Comparison of ENCODE assay signal across 17 cellular contexts in genomic region chr6:151155095-151155494, GRCh38.
DNase-seq lines count a peak whose midpoint lies in the region; ATAC-seq, FAIRE-seq and TF ChIP-seq lines count a peak whose summit lies in the region.
"Had no signal": no experiment of that assay in that cellular context is flagged by ENCODE, and none has a peak within 500 bp of the region (broad histone marks: within the 10 kb centered on the region; RNA-seq: fewer than 3 reads in every experiment).

No MANE protein-coding gene starts in this region.

- H3K27me3 Mint-ChIP-seq in astrocyte (ENCODE audit: low read depth, unreplicated experiment) (peaks cover 13% of the 10 kb centered on the region), mesothelial cell of epicardium (ENCODE audit: low read depth) (no peaks in the 10 kb centered on the region)

- H3K36me3 ChIP-seq in HEK293 (ENCODE audit: control insufficient read depth in 2 of 2, insufficient read depth in 1 of 2, low read length in 2 of 2) (no peaks in the 10 kb centered on the region), astrocyte (ENCODE audit: insufficient read depth, low read length) (no peaks in the 10 kb centered on the region), neuronal stem cell (replicated peaks in 1 of 2; ENCODE audit: control insufficient read depth in 2 of 2, insufficient read depth in 2 of 2, low read length in 2 of 2) (no peaks in the 10 kb centered on the region)

- H3K4me3 Mint-ChIP-seq in astrocyte (ENCODE audit: unreplicated experiment) (no peak overlapping the region), mesothelial cell of epicardium (no peak overlapping the region)
- H3K4me3 Mint-ChIP-seq: CD4-positive, alpha-beta memory T cell; GM23338; H9 had no signal

- peak overlapping the region; percentile 41 for H2BK12ac ChIP-seq in neuronal stem cell (ENCODE audit: low read length)

- H3K27ac ChIP-seq in HEK293 (ENCODE audit: extremely low read depth, low read depth, low read length) (no peak overlapping the region), astrocyte (ENCODE audit: low read depth, low read length) (no peak overlapping the region), neuronal stem cell (replicated peaks; ENCODE audit: low read length) (no peak overlapping the region)

- peak overlapping the region; percentile 37 for H3K27ac Mint-ChIP-seq in astrocyte (ENCODE audit: unreplicated experiment)
- peak overlapping the region; percentile 17 for H3K27ac Mint-ChIP-seq in mesothelial cell of epicardium
- H3K27ac Mint-ChIP-seq: CD4-positive, alpha-beta memory T cell; GM23338 had no signal

- H3K79me1 ChIP-seq in neuronal stem cell (ENCODE audit: low read depth, low read length) = no peaks in the 10 kb centered on the region

- H4K91ac ChIP-seq in neuronal stem cell (ENCODE audit: low read depth, low read length, poor library complexity) = no peak overlapping the region

- H3K9ac ChIP-seq in astrocyte (ENCODE audit: low read length) = no peak overlapping the region
- no peak overlapping the region for H3K9ac ChIP-seq in neuronal stem cell (ENCODE audit: low read depth, low read length, poor library complexity)

- no peak overlapping the region for H3K14ac ChIP-seq in neuronal stem cell (ENCODE audit: low read length)

- H3K9me3 ChIP-seq in HEK293 (ENCODE audit: control insufficient read depth, insufficient read depth, low read depth, low read length) (no peaks in the 10 kb centered on the region), astrocyte (ENCODE audit: insufficient read depth, low read depth, low read length) (no peaks in the 10 kb centered on the region), neuronal stem cell (replicated peaks in 1 of 2; ENCODE audit: control insufficient read depth in 2 of 2, insufficient read depth in 1 of 2, low read depth in 1 of 2, low read length in 2 of 2) (no peaks in the 10 kb centered on the region)

- H4K20me1 ChIP-seq in astrocyte (ENCODE audit: insufficient read depth, low read length) = no peaks in the 10 kb centered on the region

- H3K27me3 ChIP-seq in astrocyte (ENCODE audit: insufficient read depth, low read length) = peaks cover under 1% of the 10 kb centered on the region
- no peaks in the 10 kb centered on the region for H3K27me3 ChIP-seq in neuronal stem cell (ENCODE audit: control insufficient read depth in 3 of 3, insufficient read depth in 3 of 3, low read depth in 1 of 3, low read length in 3 of 3)

- POLR2A ChIA-PET in HEK293 (lab: Yijun Ruan, JAX) = no interaction called here

- H3K9me3 Mint-ChIP-seq in astrocyte (ENCODE audit: unreplicated experiment) (no peaks in the 10 kb centered on the region), mesothelial cell of epicardium (no peaks in the 10 kb centered on the region)
- H3K9me3 Mint-ChIP-seq: CD4-positive, alpha-beta memory T cell; GM23338; H9 had no signal

- FAIRE-seq in astrocyte (lab: Jason Lieb, UNC) = no peak
- FAIRE-seq: GM12891, GM18507 had no signal

- no peak overlapping the region for H3K18ac ChIP-seq in neuronal stem cell (ENCODE audit: low read length)

- H2BK5ac ChIP-seq in neuronal stem cell (ENCODE audit: low read length) = no peak overlapping the region

- no peak overlapping the region for H3K23ac ChIP-seq in neuronal stem cell (ENCODE audit: low read depth, low read length, poor library complexity)

- no peak for ATAC-seq in left lobe of liver
- ATAC-seq: GM23338 had no signal

- WGBS in neuronal stem cell (ENCODE audit: extremely low coverage in 2 of 2, insufficient read length in 2 of 2, insufficient replicate concordance in 1 of 2), 2 donors = no CpG with 5 or more reads among the region's 1 CpG

- no peak overlapping the region for H2BK15ac ChIP-seq in neuronal stem cell (ENCODE audit: low read length)

- peaks cover 3% of the 10 kb centered on the region; the same call in 1 of the 2 replicates for H3K4me1 ChIP-seq in HEK293 (ENCODE audit: control insufficient read depth, insufficient read depth, low read length)
- no peaks in the 10 kb centered on the region for H3K4me1 ChIP-seq in astrocyte (ENCODE audit: insufficient read depth, low read length)
- peaks cover 3 to 5% of the 10 kb centered on the region in 2 donors for H3K4me1 ChIP-seq in neuronal stem cell (ENCODE audit: control insufficient read depth in 2 of 2, insufficient read depth in 1 of 2, low read depth in 1 of 2, low read length in 2 of 2)

- TF ChIP-seq CTCF in HEK293 (tag by site-specific recombination; IDR thresholded peaks at IDR 0.05) (no peak), astrocyte (IDR thresholded peaks at IDR 0.05; ENCODE audit: insufficient read depth, low read depth, low read length) (no peak), mesothelial cell of epicardium (IDR thresholded peaks at IDR 0.05; ENCODE audit: unreplicated experiment) (no peak)

- H4K8ac ChIP-seq in neuronal stem cell (ENCODE audit: low read depth, low read length) = no peak overlapping the region

- H2AFZ ChIP-seq in astrocyte (ENCODE audit: low read depth, low read length) = no peak overlapping the region
- H2AFZ ChIP-seq in neuronal stem cell (ENCODE audit: low read length) = no peak overlapping the region

- CTCF ChIA-PET in HEK293 (lab: Yijun Ruan, JAX) = interaction anchor here (0.6 kb wide), 3 partner anchors 61 to 847 kb away, joined by 3 to 5 read pairs (median 3); no protein-coding TSS in a partner anchor

- no peak overlapping the region for H3K4me3 ChIP-seq in HEK293 (ENCODE audit: low read depth, low read length)
- no peak overlapping the region for H3K4me3 ChIP-seq in astrocyte (ENCODE audit: insufficient read depth, low read depth, low read length)
- no peak overlapping the region for H3K4me3 ChIP-seq in neuronal stem cell (ENCODE audit: low read length in 2 of 2)
- H3K4me3 ChIP-seq: GM23338 had no signal

- no peaks in the 10 kb centered on the region for H3K36me3 Mint-ChIP-seq in astrocyte (ENCODE audit: low read depth, unreplicated experiment)
- H3K36me3 Mint-ChIP-seq in mesothelial cell of epicardium = no peaks in the 10 kb centered on the region
- H3K36me3 Mint-ChIP-seq: CD4-positive, alpha-beta memory T cell had no signal

- H3K79me2 ChIP-seq in astrocyte (ENCODE audit: insufficient read depth, low read length) = no peaks in the 10 kb centered on the region

- H3K4me2 ChIP-seq in astrocyte (ENCODE audit: low read length) (no peak overlapping the region), neuronal stem cell (ENCODE audit: insufficient read depth, low read length, poor library complexity, severe bottlenecking) (no peak overlapping the region)
- H3K4me2 ChIP-seq: GM23338 had no signal

- H2AK5ac ChIP-seq in neuronal stem cell (ENCODE audit: low read depth, low read length) = no peak overlapping the region

- H2BK120ac ChIP-seq in neuronal stem cell (ENCODE audit: low read depth, low read length) = no peak overlapping the region

- no peak overlapping the region for H3K4ac ChIP-seq in neuronal stem cell (ENCODE audit: low read length)

- H3K4me1 Mint-ChIP-seq in astrocyte (ENCODE audit: low read depth, unreplicated experiment) (no peaks in the 10 kb centered on the region), mesothelial cell of epicardium (peaks cover 15% of the 10 kb centered on the region)
- H3K4me1 Mint-ChIP-seq: CD4-positive, alpha-beta memory T cell; GM23338 had no signal

- DNase-seq in astrocyte (ENCODE audit: low read depth) (no peak), mesothelial cell of epicardium (ENCODE audit: low spot score in 2 of 2, unreplicated experiment in 2 of 2) (no peak), neuronal stem cell (ENCODE audit: low spot score) (no peak), left lobe of liver (ENCODE audit: low spot score) (no peak), iPS-NIHi7 (ENCODE audit: extremely low spot score) (no peak)
- no peak for DNase-seq in activated effector memory CD4-positive, alpha-beta T cell treated with anti-CD3 and anti-CD28 coated beads, Interleukin-2, amount 50 U/mL, for 16 hours
- DNase-seq: C1 segment of cervical spinal cord; Calu3; CD4-positive, alpha-beta memory T cell; COR-L47; DMS79 treated with DMSO at 0.1 percent for 48 hours; GF-D8; H9 had no signal

TF ChIP-seq in HEK293, 187 proteins besides CTCF, POLR2A, EP300 and RAD21 (continues in another document):
- TF ChIP-seq ZFP41 (tag by site-specific recombination; IDR thresholded peaks at IDR 0.05; ENCODE audit: borderline replicate concordance) = no peak
- TF ChIP-seq ZNF692 (tag by site-specific recombination; IDR thresholded peaks at IDR 0.05) = no peak
- no peak for TF ChIP-seq ZNF184 (tag by site-specific recombination; IDR thresholded peaks at IDR 0.05)
- no peak for TF ChIP-seq ZNF280C (tag by site-specific recombination; IDR thresholded peaks at IDR 0.05)
- TF ChIP-seq ZNF214 (tag by site-specific recombination; IDR thresholded peaks at IDR 0.05; ENCODE audit: borderline replicate concordance) = no peak
